1 cellular context compared by ENCODE assay signal in the genomic region with DNA sequence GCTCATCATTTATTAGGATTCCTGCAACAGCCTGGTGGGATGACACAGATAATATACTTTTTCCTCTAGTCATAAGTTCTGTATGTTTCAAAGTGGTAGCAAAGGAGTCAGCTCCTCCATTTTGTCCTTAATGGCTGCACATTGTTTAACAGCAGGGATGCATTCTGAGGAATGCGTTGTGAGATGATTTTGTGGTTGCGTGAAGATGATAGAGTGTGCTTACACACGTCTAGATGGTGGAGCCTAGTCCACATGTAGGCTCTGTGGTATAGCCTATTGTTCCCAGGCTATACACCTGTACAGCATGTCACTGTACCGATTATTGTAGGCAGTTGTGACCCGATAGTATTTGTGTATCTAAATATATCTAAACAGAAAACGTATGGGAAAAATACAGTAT.
TF ChIP-seq lines count a peak whose summit lies in the region.

No MANE protein-coding gene starts in this region.

TF ChIP-seq in H1, 55 proteins besides CTCF, POLR2A, EP300 and RAD21:
- no peak for TF ChIP-seq TEAD4 (IDR thresholded peaks at IDR 0.05; ENCODE audit: low read depth, low read length)
- TF ChIP-seq GABPA (IDR thresholded peaks at IDR 0.05; ENCODE audit: borderline replicate concordance, insufficient read depth, low read length): no peak
- TF ChIP-seq TAF7 (optimal IDR thresholded peaks at IDR 0.05; ENCODE audit: borderline replicate concordance, low read depth, low read length): no peak
- TF ChIP-seq CHD1 (IDR thresholded peaks at IDR 0.05; ENCODE audit: low read depth, low read length): no peak
